ENCODE assay signal across 34 cellular contexts in genomic region chr2:210410542-210410941, GRCh38.
"Had no signal": no experiment of that assay in that cellular context is flagged by ENCODE, and none has a peak within 500 bp of the region (broad histone marks: within the 10 kb centered on the region; RNA-seq: fewer than 3 reads in every experiment).

No MANE protein-coding gene starts in this region.

- H3K36me3 ChIP-seq: MG63 had no signal

- H3K4me3 ChIP-seq: MG63 had no signal

- DNase-seq: Karpas-422, Kasumi-1, MG63, MM.1S, MV-4-11, NCI-H1048, NCI-H1092, NCI-H1092 treated with DMSO at 0.1 percent for 48 hours, NCI-H1105, NCI-H1105 treated with DMSO at 0.1 percent for 48 hours, NCI-H1417, NCI-H1417 treated with DMSO at 0.1 percent for 48 hours, NCI-H1436, NCI-H1436 treated with DMSO at 0.1 percent for 48 hours, NCI-H146, NCI-H1694, NCI-H1694 treated with DMSO at 0.1 percent for 48 hours, NCI-H187, NCI-H187 treated with DMSO at 0.1 percent for 48 hours, NCI-H1930, NCI-H2029, NCI-H2029 treated with DMSO at 0.1 percent for 48 hours, NCI-H2081, NCI-H2081 treated with DMSO at 0.1 percent for 48 hours, NCI-H2107, NCI-H2171, NCI-H2227 treated with DMSO at 0.1 percent for 48 hours, NCI-H226, NCI-H345, NCI-H446, NCI-H446 treated with DMSO at 0.1 percent for 48 hours, NCI-H510A, NCI-H510A treated with DMSO at 0.1 percent for 48 hours, NCI-H524 had no signal

- H3K9me3 ChIP-seq: MG63 had no signal
